In genomic region chr9:94798201-94798600, GRCh38 we compare ENCODE assay signal across 22 cellular contexts.
DNase-seq lines count a peak whose midpoint lies in the region; ATAC-seq and TF ChIP-seq lines count a peak whose summit lies in the region.
"Had no signal": no experiment of that assay in that cellular context is flagged by ENCODE, and none has a peak within 500 bp of the region (broad histone marks: within the 10 kb centered on the region; RNA-seq: fewer than 3 reads in every experiment).

No MANE protein-coding gene starts in this region.

- H3K9me3 ChIP-seq in IMR-90 (ENCODE audit: control insufficient read depth, insufficient read depth, low read length): no peaks in the 10 kb centered on the region
- H3K9me3 ChIP-seq in esophagus (ENCODE audit: control insufficient read depth in 2 of 2, insufficient read depth in 1 of 2, low read depth in 1 of 2, low read length in 1 of 2): no peaks in the 10 kb centered on the region
- H3K9me3 ChIP-seq in mucosa of descending colon: no peaks in the 10 kb centered on the region
- no peaks in the 10 kb centered on the region for H3K9me3 ChIP-seq in vagina
- H3K9me3 ChIP-seq: SK-N-SH had no signal

- H4K20me1 ChIP-seq in IMR-90 (ENCODE audit: insufficient read depth, low read length): no peaks in the 10 kb centered on the region; the same call in 1 of the 2 replicates
- H4K20me1 ChIP-seq: BLaER1 had no signal

- intact Hi-C loops in IMR-90 (cut with micrococcal nuclease): no loop called here
- intact Hi-C loops in mucosa of descending colon (cut with DNase I, micrococcal nuclease): no loop called here
- intact Hi-C loops in vagina (cut with DNase I): no loop called here

- no peak overlapping the region for H3K4ac ChIP-seq in IMR-90 (ENCODE audit: low read depth, low read length)

- POLR2A ChIA-PET in IMR-90 (lab: Charles Lee; ENCODE audit: unreplicated experiment): no interaction called here

- no peak overlapping the region for H2BK5ac ChIP-seq in IMR-90 (ENCODE audit: low read depth, low read length, poor library complexity, severe bottlenecking)

- no peak overlapping the region for H2BK120ac ChIP-seq in IMR-90 (ENCODE audit: low read depth, low read length)

- BruUV-seq in IMR-90 (replicated peaks; lab: Mats Ljungman, UMichigan): no TSS peak

- DNase-seq in IMR-90 (no peak), mucosa of descending colon (no peak), vagina (ENCODE audit: extremely low spot score in 2 of 2) (no peak), C1 segment of cervical spinal cord (lab: John Stamatoyannopoulos, UW) (no peak), midbrain (lab: John Stamatoyannopoulos, UW) (no peak)
- DNase-seq: CD8-positive, alpha-beta T cell; DMS79; H7; HFFc6; NCI-H1092; NCI-H146; NCI-H2081 treated with DMSO at 0.1 percent for 48 hours; NCI-H2227 treated with DMSO at 0.1 percent for 48 hours; NCI-H510A treated with DMSO at 0.1 percent for 48 hours; NCI-H774; RPMI8226; SHP77 treated with DMSO at 0.1 percent for 48 hours; SK-N-SH had no signal

- H4K8ac ChIP-seq in IMR-90 (ENCODE audit: low read depth in 2 of 2, low read length in 2 of 2): no peak overlapping the region

- H3K9me1 ChIP-seq in IMR-90 (ENCODE audit: insufficient read depth, low read length): peaks cover 8% of the 10 kb centered on the region; the same call in 1 of the 2 replicates

- no peak overlapping the region for H3K4me3 ChIP-seq in IMR-90 (ENCODE audit: insufficient read depth, low read depth, low read length)
- H3K4me3 ChIP-seq in esophagus (ENCODE audit: low read depth in 1 of 2, low read length in 2 of 2): no peak overlapping the region
- no peak overlapping the region for H3K4me3 ChIP-seq in mucosa of descending colon
- H3K4me3 ChIP-seq in vagina: no peak overlapping the region
- H3K4me3 ChIP-seq: BLaER1 had no signal

- no peak overlapping the region for H2AFZ ChIP-seq in IMR-90 (replicated peaks; ENCODE audit: low read length, poor library complexity)

- H3K18ac ChIP-seq in IMR-90 (ENCODE audit: low read depth, low read length): no peak overlapping the region

- no CpG with 5 or more reads among the region's 3 CpGs for WGBS in IMR-90 (ENCODE audit: extremely low coverage in 2 of 2, insufficient read length in 1 of 2), 2 experiments
- 49 to 63% methylated on average over 3 of the region's 3 CpGs for WGBS in esophagus, 2 donors

- no peak overlapping the region for H4K5ac ChIP-seq in IMR-90 (ENCODE audit: low read depth, low read length)

- H3K79me1 ChIP-seq in IMR-90 (ENCODE audit: low read depth in 1 of 2, low read length in 2 of 2): peaks cover 0 to 6% of the 10 kb centered on the region in 2 experiments; a peak in 1 of 4 replicates

- H2AK9ac ChIP-seq in IMR-90 (replicated peaks; ENCODE audit: low read depth, low read length, poor library complexity): no peak overlapping the region

- peaks cover 1% of the 10 kb centered on the region; the same call in 1 of the 2 replicates for H3K27me3 ChIP-seq in IMR-90 (ENCODE audit: control insufficient read depth, insufficient read depth, low read length)
- no peaks in the 10 kb centered on the region for H3K27me3 ChIP-seq in esophagus (ENCODE audit: control insufficient read depth in 1 of 2, insufficient read depth in 2 of 2, low read length in 2 of 2)
- no peaks in the 10 kb centered on the region for H3K27me3 ChIP-seq in vagina
- H3K27me3 ChIP-seq: BLaER1 had no signal

- peaks cover 4% of the 10 kb centered on the region; the same call in 1 of the 2 replicates for H3K36me3 ChIP-seq in IMR-90 (ENCODE audit: control insufficient read depth, insufficient read depth, low read length)
- peaks cover 0 to 3% of the 10 kb centered on the region in 2 donors for H3K36me3 ChIP-seq in esophagus (ENCODE audit: control insufficient read depth in 2 of 2, insufficient read depth in 2 of 2, low read length in 1 of 2)
- no peaks in the 10 kb centered on the region for H3K36me3 ChIP-seq in mucosa of descending colon (ENCODE audit: low read depth)
- no peaks in the 10 kb centered on the region for H3K36me3 ChIP-seq in vagina

- H3K56ac ChIP-seq in IMR-90 (ENCODE audit: extremely low read depth, insufficient read depth, low read length): no peak overlapping the region

- in situ Hi-C loops in IMR-90 (cut with MboI; ENCODE audit: low sequenced_read_pairs): no loop called here

- H3K9ac ChIP-seq in IMR-90 (ENCODE audit: low read depth, low read length): no peak overlapping the region
- H3K9ac ChIP-seq: BLaER1, KMS-11, SK-N-SH had no signal

- no peak overlapping the region for H2AK5ac ChIP-seq in IMR-90 (ENCODE audit: low read depth, low read length)

- H3K27ac ChIP-seq in IMR-90 (ENCODE audit: insufficient read depth, low read length) (no peak overlapping the region), esophagus (ENCODE audit: low read depth in 2 of 2, low read length in 1 of 2) (peak overlapping the region; percentile 36 to 78), vagina (peak overlapping the region; percentile 88)
- H3K27ac ChIP-seq: BLaER1, KMS-11 had no signal

- no peak for ATAC-seq in IMR-90 (ENCODE audit: low read depth)
- ATAC-seq in mucosa of descending colon: peak; percentile 22
- no peak for ATAC-seq in GM21515 (IDR thresholded peaks at IDR 0.05; ENCODE audit: unreplicated experiment)
- ATAC-seq: CD8-positive, alpha-beta T cell had no signal

- H3K23ac ChIP-seq in IMR-90 (ENCODE audit: low read depth, low read length): no peak overlapping the region

- H3K4me2 ChIP-seq in IMR-90 (ENCODE audit: low read depth, low read length): no peak overlapping the region
- H3K4me2 ChIP-seq: BLaER1, KMS-11, SK-N-SH had no signal

- TF ChIP-seq CTCF in IMR-90 (conservative IDR thresholded peaks at IDR 0.05; ENCODE audit: low read depth, low read length): no peak
- TF ChIP-seq CTCF in mucosa of descending colon (IDR thresholded peaks at IDR 0.05): no peak
- no peak for TF ChIP-seq CTCF in vagina (IDR thresholded peaks at IDR 0.05)

- dilution Hi-C loops in IMR-90 (cut with HindIII; ENCODE audit: low sequenced_read_pairs, unreplicated experiment): no loop called here

- TF ChIP-seq POLR2A in IMR-90 (IDR thresholded peaks at IDR 0.05; ENCODE audit: low read depth, low read length): no peak
- TF ChIP-seq POLR2A in vagina (IDR thresholded peaks at IDR 0.05): no peak

- H3K14ac ChIP-seq in IMR-90 (replicated peaks; ENCODE audit: low read depth, low read length): no peak overlapping the region

- no peak for TF ChIP-seq RAD21 in IMR-90 (IDR thresholded peaks at IDR 0.05; ENCODE audit: low read length)

- no peak overlapping the region for H2BK15ac ChIP-seq in IMR-90 (ENCODE audit: low read depth, low read length)

- CTCF ChIA-PET in IMR-90 (lab: Yijun Ruan, JAX): interaction anchor here (0.8 kb wide), 1 partner anchor 55 kb away, joined by 3 read pairs; no protein-coding TSS in a partner anchor

- peak overlapping the region; percentile 32; the same call in 1 of the 2 replicates for H4K91ac ChIP-seq in IMR-90 (ENCODE audit: insufficient read depth, low read depth, low read length)

- peaks cover 11% of the 10 kb centered on the region for H3K4me1 ChIP-seq in IMR-90 (ENCODE audit: control insufficient read depth, insufficient read depth, low read length)
- peaks cover 3 to 10% of the 10 kb centered on the region in 2 donors for H3K4me1 ChIP-seq in esophagus (ENCODE audit: control insufficient read depth in 2 of 2, insufficient read depth in 2 of 2, low read length in 1 of 2)
- H3K4me1 ChIP-seq in mucosa of descending colon (ENCODE audit: low read depth): no peaks in the 10 kb centered on the region
- H3K4me1 ChIP-seq in vagina: peaks cover 64% of the 10 kb centered on the region

- H2BK20ac ChIP-seq in IMR-90 (ENCODE audit: low read depth, low read length): no peak overlapping the region

TF ChIP-seq in IMR-90, 13 proteins besides CTCF, POLR2A, EP300 and RAD21:
- TF ChIP-seq SMC3 (IDR thresholded peaks at IDR 0.05; ENCODE audit: low read depth, low read length) (no peak), RCOR1 (IDR thresholded peaks at IDR 0.05; ENCODE audit: insufficient replicate concordance, low read length) (no peak)
